Comparison of ENCODE assay signal across 25 cellular contexts in the genomic region with DNA sequence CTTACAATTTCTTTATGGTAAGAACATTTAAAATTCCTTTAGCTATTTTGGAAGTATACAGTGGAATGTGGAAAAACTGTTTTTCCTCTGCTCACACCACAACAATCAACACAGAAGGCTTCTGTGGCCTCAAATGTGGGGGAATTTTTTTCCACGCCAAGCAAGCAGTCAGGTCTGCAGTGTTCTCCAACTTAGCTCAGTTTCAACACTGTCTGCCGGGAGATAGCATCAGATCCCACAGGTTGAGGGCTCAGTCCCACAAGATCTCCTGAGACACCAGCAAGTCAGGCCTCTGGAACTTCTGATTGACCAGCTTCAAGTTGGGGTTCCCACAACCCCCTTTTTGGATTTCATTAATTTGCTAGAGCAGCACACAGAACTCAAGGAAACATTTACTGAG.
"Had no signal": no experiment of that assay in that cellular context is flagged by ENCODE, and none has a peak within 500 bp of the region (broad histone marks: within the 10 kb centered on the region; RNA-seq: fewer than 3 reads in every experiment).

No MANE protein-coding gene starts in this region.

- H3K27ac ChIP-seq: coronary artery had no signal

- H3K4me3 ChIP-seq: coronary artery had no signal

- H3K4me1 Mint-ChIP-seq: activated CD4-positive, alpha-beta memory T cell treated with anti-CD3 and anti-CD28 coated beads, Interleukin-2, amount 10 ng/mL, durations not matched to agents 7 days and 5 days; activated CD4-positive, alpha-beta T cell treated with anti-CD3 and anti-CD28 coated beads, Interleukin-2, amount 10 ng/mL, durations not matched to agents 7 days and 5 days had no signal

- DNase-seq: activated CD4-positive, alpha-beta memory T cell treated with anti-CD3 and anti-CD28 coated beads, Interleukin-2, amount 10 ng/mL, durations not matched to agents 7 days and 5 days; activated CD4-positive, alpha-beta T cell treated with anti-CD3 and anti-CD28 coated beads, Interleukin-2, amount 10 ng/mL, durations not matched to agents 7 days and 5 days; activated CD4-positive, CD25-positive, alpha-beta regulatory T cell; activated gamma-delta T cell treated with Interleukin-2 at 50 U/mL for 16 hours; activated naive CD4-positive, alpha-beta T cell treated with anti-CD3 and anti-CD28 coated beads, Interleukin-2, amount 50 U/mL, for 16 hours; activated T-cell treated with anti-CD3 and anti-CD28 coated beads for 4 hours; activated T-cell treated with anti-CD3 and anti-CD28 coated beads, Interleukin-2, amount 50 U/mL, for 48 hours; amygdala; caudate nucleus; Kasumi-1; NCI-H1092; NCI-H1417; NCI-H1694; NCI-H2029; NCI-H2107; NCI-H2171 treated with DMSO at 0.1 percent for 48 hours; NCI-H345; NCI-H510A; NCI-H526 treated with DMSO at 0.1 percent for 48 hours; NCI-H82; SIG-M5; T-helper 17 cell; T-helper 9 cell had no signal

- H3K27ac Mint-ChIP-seq: activated CD4-positive, alpha-beta memory T cell treated with anti-CD3 and anti-CD28 coated beads, Interleukin-2, amount 10 ng/mL, durations not matched to agents 7 days and 5 days; activated CD4-positive, alpha-beta T cell treated with anti-CD3 and anti-CD28 coated beads, Interleukin-2, amount 10 ng/mL, durations not matched to agents 7 days and 5 days; activated T-helper 2 cell treated with anti-CD3 and anti-CD28 coated beads, Interferon-gamma antibody, Interleukin-2, Interleukin-4, amounts not matched to agents 10 μg/mL and 5 μg/mL and 100 μg/mL, durations not matched to agents 14 hours and 24 hours and 36 hours; T-helper 17 cell had no signal

- H3K9me3 Mint-ChIP-seq: activated CD4-positive, alpha-beta memory T cell treated with anti-CD3 and anti-CD28 coated beads, Interleukin-2, amount 10 ng/mL, durations not matched to agents 7 days and 5 days; activated CD4-positive, alpha-beta T cell treated with anti-CD3 and anti-CD28 coated beads, Interleukin-2, amount 10 ng/mL, durations not matched to agents 7 days and 5 days; activated T-helper 2 cell treated with anti-CD3 and anti-CD28 coated beads, Interferon-gamma antibody, Interleukin-2, Interleukin-4, amounts not matched to agents 10 μg/mL and 5 μg/mL and 100 μg/mL, durations not matched to agents 14 hours and 24 hours and 36 hours had no signal

- H3K4me3 Mint-ChIP-seq: activated CD4-positive, alpha-beta memory T cell treated with anti-CD3 and anti-CD28 coated beads, Interleukin-2, amount 10 ng/mL, durations not matched to agents 7 days and 5 days; activated CD4-positive, alpha-beta T cell treated with anti-CD3 and anti-CD28 coated beads, Interleukin-2, amount 10 ng/mL, durations not matched to agents 7 days and 5 days; T-helper 17 cell had no signal

- H3K27me3 Mint-ChIP-seq: activated CD4-positive, alpha-beta memory T cell treated with anti-CD3 and anti-CD28 coated beads, Interleukin-2, amount 10 ng/mL, durations not matched to agents 7 days and 5 days; activated CD4-positive, alpha-beta T cell treated with anti-CD3 and anti-CD28 coated beads, Interleukin-2, amount 10 ng/mL, durations not matched to agents 7 days and 5 days; T-helper 17 cell had no signal
